Comparison of ENCODE assay signal across 8 cellular contexts in genomic region chr5:91378683-91379601, GRCh38. TPM values are rescaled to one million over a fixed set of nuclear protein-coding genes. Genes with fewer than 3 reads are reported as not detected.
DNase-seq lines count a peak whose midpoint lies in the region; ATAC-seq and TF ChIP-seq lines count a peak whose summit lies in the region.

No MANE protein-coding gene starts in this region.

- no peak for ATAC-seq in right cardiac atrium
- no peak for ATAC-seq in stimulated activated naive CD8-positive, alpha-beta T cell treated with anti-CD3 and anti-CD28 coated beads, Interleukin-15, amount 100 ng/mL, for 72 hours

- no peak for TF ChIP-seq CTCF in WERI-Rb-1 (IDR thresholded peaks at IDR 0.05; ENCODE audit: low read depth, low read length)

- peak overlapping the region; percentile 94 for H3K4me3 Mint-ChIP-seq in activated CD4-positive, alpha-beta T cell treated with anti-CD3 and anti-CD28 coated beads, Interleukin-2, amount 10 ng/mL, durations not matched to agents 24 days and 14 days
- peak overlapping the region; percentile 88 to 92 for H3K4me3 Mint-ChIP-seq in stimulated activated naive CD8-positive, alpha-beta T cell treated with anti-CD3 and anti-CD28 coated beads, Interleukin-15, amount 100 ng/mL, for 72 hours

- H3K27me3 Mint-ChIP-seq in activated CD4-positive, alpha-beta T cell treated with anti-CD3 and anti-CD28 coated beads, Interleukin-2, amount 10 ng/mL, durations not matched to agents 24 days and 14 days = no peaks in the 10 kb centered on the region
- no peaks in the 10 kb centered on the region for H3K27me3 Mint-ChIP-seq in stimulated activated naive CD8-positive, alpha-beta T cell treated with anti-CD3 and anti-CD28 coated beads, Interleukin-15, amount 100 ng/mL, for 72 hours

- intact Hi-C loops in activated CD4-positive, alpha-beta T cell treated with anti-CD3 and anti-CD28 coated beads, Interleukin-2, amount 10 ng/mL, durations not matched to agents 24 days and 14 days (cut with micrococcal nuclease) = no loop called here
- intact Hi-C loops in right cardiac atrium (cut with DNase I) = no loop called here

- H3K27ac ChIP-seq in WERI-Rb-1 (peak overlapping the region; percentile 95), right cardiac atrium (ENCODE audit: low read length) (no peak overlapping the region)

- no peak for DNase-seq in activated CD4-positive, alpha-beta T cell treated with anti-CD3 and anti-CD28 coated beads, Interleukin-2, amount 10 ng/mL, durations not matched to agents 24 days and 14 days
- DNase-seq in activated CD4-positive, alpha-beta T cell treated with anti-CD3 and anti-CD28 coated beads, Interleukin-2, amount 50 U/mL, for 1 hour = no peak
- no peak for DNase-seq in WERI-Rb-1
- DNase-seq in right cardiac atrium = no peak
- DNase-seq in stimulated activated naive CD8-positive, alpha-beta T cell treated with anti-CD3 and anti-CD28 coated beads, Interleukin-15, amount 100 ng/mL, for 72 hours = no peak
- DNase-seq in effector CD4-positive, alpha-beta T cell = no peak
- no peak for DNase-seq in cortex of kidney (lab: John Stamatoyannopoulos, UW)
- DNase-seq in middle frontal gyrus (ENCODE audit: extremely low spot score, low spot score) = no peak

- no peaks in the 10 kb centered on the region for H3K27me3 ChIP-seq in WERI-Rb-1 (ENCODE audit: insufficient read depth, low read depth, severe bottlenecking)
- H3K27me3 ChIP-seq in right cardiac atrium (ENCODE audit: control insufficient read depth, insufficient read depth) = no peaks in the 10 kb centered on the region

- H3K9me3 Mint-ChIP-seq in activated CD4-positive, alpha-beta T cell treated with anti-CD3 and anti-CD28 coated beads, Interleukin-2, amount 10 ng/mL, durations not matched to agents 24 days and 14 days = no peaks in the 10 kb centered on the region
- no peaks in the 10 kb centered on the region for H3K9me3 Mint-ChIP-seq in stimulated activated naive CD8-positive, alpha-beta T cell treated with anti-CD3 and anti-CD28 coated beads, Interleukin-15, amount 100 ng/mL, for 72 hours

- H3K4me3 ChIP-seq in WERI-Rb-1 (ENCODE audit: low read depth, low read length) (peak overlapping the region; percentile 80), right cardiac atrium (ENCODE audit: low read length) (peak overlapping the region; percentile 87)

- H3K36me3 Mint-ChIP-seq in activated CD4-positive, alpha-beta T cell treated with anti-CD3 and anti-CD28 coated beads, Interleukin-2, amount 10 ng/mL, durations not matched to agents 24 days and 14 days (ENCODE audit: low read depth) = peaks cover 25% of the 10 kb centered on the region

- peaks cover 58% of the 10 kb centered on the region for H3K36me3 ChIP-seq in WERI-Rb-1

- H3K27ac Mint-ChIP-seq in activated CD4-positive, alpha-beta T cell treated with anti-CD3 and anti-CD28 coated beads, Interleukin-2, amount 10 ng/mL, durations not matched to agents 24 days and 14 days = peak overlapping the region; percentile 100
- peak overlapping the region; percentile 99 for H3K27ac Mint-ChIP-seq in stimulated activated naive CD8-positive, alpha-beta T cell treated with anti-CD3 and anti-CD28 coated beads, Interleukin-15, amount 100 ng/mL, for 72 hours

- H3K4me1 Mint-ChIP-seq in activated CD4-positive, alpha-beta T cell treated with anti-CD3 and anti-CD28 coated beads, Interleukin-2, amount 10 ng/mL, durations not matched to agents 24 days and 14 days = peaks cover 25% of the 10 kb centered on the region
- H3K4me1 Mint-ChIP-seq in stimulated activated naive CD8-positive, alpha-beta T cell treated with anti-CD3 and anti-CD28 coated beads, Interleukin-15, amount 100 ng/mL, for 72 hours = peaks cover 27% of the 10 kb centered on the region

- 29% methylated on average over 11 of the region's 11 CpGs for WGBS in right cardiac atrium

- H3K4me1 ChIP-seq in right cardiac atrium (ENCODE audit: control insufficient read depth, insufficient read depth, low read length) = peaks cover 3% of the 10 kb centered on the region

- H3K9me3 ChIP-seq in WERI-Rb-1 (ENCODE audit: severe bottlenecking) (no peaks in the 10 kb centered on the region), right cardiac atrium (ENCODE audit: control insufficient read depth, low read length) (no peaks in the 10 kb centered on the region)

RNA-seq across cellular contexts. Expression of gene ARRDC3, which starts 4.2 kb away (rescaled TPM):
- total RNA-seq in activated CD4-positive, alpha-beta T cell treated with anti-CD3 and anti-CD28 coated beads, Interleukin-2, amount 10 ng/mL, durations not matched to agents 24 days and 14 days = 12.4 and 13.1 TPM in 2 replicates
- total RNA-seq in right cardiac atrium = 10 to 100 TPM; 20.1 to 28.9 (median 25.5) TPM
- 8.2 TPM for polyA plus RNA-seq in right cardiac atrium
